ENCODE assay signal across 8 cellular contexts in genomic region chr9:124392855-124393460, GRCh38. TPM values are rescaled to one million over a fixed set of nuclear protein-coding genes. Genes with fewer than 3 reads are reported as not detected.
DNase-seq lines count a peak whose midpoint lies in the region; ATAC-seq and TF ChIP-seq lines count a peak whose summit lies in the region.

No MANE protein-coding gene starts in this region.

- no peaks in the 10 kb centered on the region for H3K27me3 Mint-ChIP-seq in glutamatergic neuron (ENCODE audit: unreplicated experiment)

- intact Hi-C loops in aorta (cut with DNase I): no loop called here

- H3K4me3 Mint-ChIP-seq in glutamatergic neuron (ENCODE audit: unreplicated experiment): peak overlapping the region; percentile 39

- no peaks in the 10 kb centered on the region for H3K36me3 Mint-ChIP-seq in glutamatergic neuron (ENCODE audit: unreplicated experiment)

- H3K4me3 ChIP-seq in tibial nerve (no peak overlapping the region), aorta (ENCODE audit: low read length in 2 of 2) (no peak overlapping the region)

- peak overlapping the region; percentile 83 for H3K27ac Mint-ChIP-seq in glutamatergic neuron (ENCODE audit: unreplicated experiment)

- H3K4me1 ChIP-seq in tibial nerve (peaks cover 0 to 69% (median 9%) of the 10 kb centered on the region in 4 donors), aorta (ENCODE audit: control insufficient read depth in 1 of 2, insufficient read depth in 2 of 2, low read length in 2 of 2) (no peaks in the 10 kb centered on the region)

- H3K27ac ChIP-seq in tibial nerve (peak overlapping the region in 3 of 4 donors; percentile 3 to 48 (median 12)), aorta (ENCODE audit: low read depth in 1 of 2, low read length in 2 of 2) (no peak overlapping the region)

- no peaks in the 10 kb centered on the region for H3K9me3 Mint-ChIP-seq in glutamatergic neuron (ENCODE audit: unreplicated experiment)

- DNase-seq in AG20443 (ENCODE audit: low spot score): peak; percentile 83
- peak; percentile 77 for DNase-seq in HK-2 (ENCODE audit: unreplicated experiment)
- DNase-seq in glutamatergic neuron: peak; percentile 39
- DNase-seq in tibial nerve (ENCODE audit: low spot score in 2 of 2): no peak
- no peak for DNase-seq in aorta

- H3K27me3 ChIP-seq in tibial nerve (no peaks in the 10 kb centered on the region), aorta (ENCODE audit: control insufficient read depth in 1 of 2, insufficient read depth in 2 of 2, low read length in 1 of 2) (no peaks in the 10 kb centered on the region)

- WGBS in tibial nerve, 2 donors: 41 to 43% methylated on average over 9 of the region's 9 CpGs
- 59 to 63% methylated on average over 9 of the region's 9 CpGs for WGBS in aorta, 2 donors

- no peaks in the 10 kb centered on the region for H3K9me3 ChIP-seq in tibial nerve
- no peaks in the 10 kb centered on the region for H3K9me3 ChIP-seq in aorta (ENCODE audit: control insufficient read depth, low read length)

- TF ChIP-seq CTCF in glutamatergic neuron (IDR thresholded peaks at IDR 0.05; ENCODE audit: partially characterized antibody, unreplicated experiment): no peak
- peak in 3 of 5 experiments; percentile 13 to 52 (median 34) for TF ChIP-seq CTCF in tibial nerve (IDR thresholded peaks at IDR 0.05)

- no peak for TF ChIP-seq POLR2A in tibial nerve (IDR thresholded peaks at IDR 0.05)

- peak; percentile 90 for ATAC-seq in SK-N-SH treated with all-trans-retinoic acid at 6 μM for 48 hours
- no peak for ATAC-seq in HG02840 (IDR thresholded peaks at IDR 0.05; ENCODE audit: low FRiP score, unreplicated experiment)
- no peak for ATAC-seq in aorta (ENCODE audit: low FRiP score)
- ATAC-seq in HG03520 (IDR thresholded peaks at IDR 0.05; ENCODE audit: unreplicated experiment): no peak

- no peak for TF ChIP-seq EP300 in tibial nerve (IDR thresholded peaks at IDR 0.05)

- H3K36me3 ChIP-seq in tibial nerve (peaks cover 0 to 3% (median 0%) of the 10 kb centered on the region in 3 donors), aorta (ENCODE audit: control insufficient read depth in 1 of 2, insufficient read depth in 2 of 2, low read length in 1 of 2) (no peaks in the 10 kb centered on the region)

- peaks cover 50% of the 10 kb centered on the region for H3K4me1 Mint-ChIP-seq in glutamatergic neuron (ENCODE audit: low read depth, unreplicated experiment)

TF ChIP-seq in SK-N-SH treated with all-trans-retinoic acid at 6 μM for 48 hours, 23 proteins besides CTCF, POLR2A, EP300 and RAD21:
- TF ChIP-seq RARB (CRISPR knock-in tag; IDR thresholded peaks at IDR 0.05) (no peak), ZFP3 (CRISPR knock-in tag; IDR thresholded peaks at IDR 0.05) (no peak), TSHZ2 (CRISPR knock-in tag; IDR thresholded peaks at IDR 0.05) (0 out of 2 replicates have a peak, but pooled peaks have one; percentile 35), TCF4 (CRISPR knock-in tag; IDR thresholded peaks at IDR 0.05; ENCODE audit: borderline replicate concordance) (peak; percentile 66)

RNA-seq across cellular contexts. Expression of gene PSMB7, which starts 22.3 kb away (rescaled TPM):
- total RNA-seq in glutamatergic neuron (ENCODE audit: unreplicated experiment) (185 TPM), tibial nerve (100 to 1,000 TPM in 2 of 4 donors, 10 to 100 TPM in 2; 74.7 to 181 (median 100) TPM), aorta (10 to 100 TPM; 75.9 to 83.5 TPM)
- 100 to 1,000 TPM in 1 of 2 donors, 10 to 100 TPM in 1; 96.8 to 153 TPM for polyA plus RNA-seq in aorta

RNA-seq across cellular contexts. Expression of gene ADGRD2, which starts 57.3 kb away (rescaled TPM):
- total RNA-seq in glutamatergic neuron (ENCODE audit: unreplicated experiment) (not detected), tibial nerve (not detected), aorta (not detected)
- not detected for polyA plus RNA-seq in aorta

Comparison
In these comparisons a context has a peak if more than half of its experiments do, and no peak if none do; other contexts are left out.
1. DNase-seq: peak in AG20443 (single experiment), HK-2 (single experiment) and glutamatergic neuron (single experiment); none in tibial nerve (0 of 2) and aorta (0 of 2).
2. H3K27ac ChIP-seq: peak in tibial nerve (3 of 4); none in aorta (0 of 2).